In the genomic region with DNA sequence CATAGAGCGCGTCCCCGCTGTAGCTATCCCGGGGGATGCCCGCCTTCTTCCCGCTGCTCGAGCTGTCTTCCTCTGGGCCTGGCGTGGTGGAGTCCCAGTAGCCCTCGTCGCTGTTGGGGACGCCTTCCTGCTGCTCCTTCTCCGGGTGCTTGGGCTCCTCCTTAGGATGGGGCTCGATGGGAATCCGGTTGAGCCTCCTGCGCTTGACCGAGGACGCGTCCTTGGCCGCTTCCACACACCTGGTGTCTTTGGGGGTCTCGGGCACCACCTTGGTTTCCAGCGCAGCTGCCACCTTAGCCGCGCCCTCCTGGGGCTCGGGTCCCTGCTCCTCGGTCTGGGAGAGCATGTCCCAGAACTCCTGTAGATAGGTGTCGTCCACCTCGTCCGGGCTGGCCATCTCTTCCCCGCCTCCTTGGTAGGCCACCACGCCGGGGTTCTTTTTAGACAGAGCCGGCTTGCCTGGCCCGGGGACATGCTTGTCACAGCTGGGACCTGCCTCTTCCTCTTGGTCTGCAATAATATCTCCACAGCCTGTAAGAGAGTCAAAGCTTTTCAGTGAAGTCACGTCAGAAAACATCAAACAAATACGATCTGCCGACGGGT, we compare ENCODE assay signal across 14 cellular contexts. TPM values are rescaled to one million over a fixed set of nuclear protein-coding genes. Genes with fewer than 3 reads are reported as not detected.
A peak's percentile ranks its signal among the peaks of the same experiment; 100 is the strongest.
DNase-seq lines count a peak whose midpoint lies in the region; ATAC-seq and TF ChIP-seq lines count a peak whose summit lies in the region.
"Had no signal": no experiment of that assay in that cellular context is flagged by ENCODE, and none has a peak within 500 bp of the region (broad histone marks: within the 10 kb centered on the region; RNA-seq: fewer than 3 reads in every experiment).

No MANE protein-coding gene starts in this region.

- H2BK5ac ChIP-seq in neuronal stem cell (ENCODE audit: low read length): no peak overlapping the region

- no peak overlapping the region for H3K9ac ChIP-seq in neuronal stem cell (ENCODE audit: low read depth, low read length, poor library complexity)

- H3K36me3 Mint-ChIP-seq in glutamatergic neuron (ENCODE audit: unreplicated experiment): peaks cover 5% of the 10 kb centered on the region

- WGBS in neuronal stem cell (ENCODE audit: extremely low coverage in 2 of 2, insufficient read length in 2 of 2, insufficient replicate concordance in 1 of 2), 2 donors: no CpG with 5 or more reads among the region's 37 CpGs

- no peak overlapping the region for H4K8ac ChIP-seq in neuronal stem cell (ENCODE audit: low read depth, low read length)

- H2BK120ac ChIP-seq in neuronal stem cell (ENCODE audit: low read depth, low read length): no peak overlapping the region

- peaks cover 16% of the 10 kb centered on the region for H3K4me1 Mint-ChIP-seq in glutamatergic neuron (ENCODE audit: low read depth, unreplicated experiment)

- H3K27ac ChIP-seq in neuronal stem cell (replicated peaks; ENCODE audit: low read length) (no peak overlapping the region), gastrocnemius medialis (no peak overlapping the region)

- peaks cover 17% of the 10 kb centered on the region for H3K27me3 Mint-ChIP-seq in glutamatergic neuron (ENCODE audit: unreplicated experiment)

- H3K4me1 ChIP-seq in neuronal stem cell (ENCODE audit: control insufficient read depth in 2 of 2, insufficient read depth in 1 of 2, low read depth in 1 of 2, low read length in 2 of 2): peaks cover 4 to 5% of the 10 kb centered on the region in 2 donors
- no peaks in the 10 kb centered on the region for H3K4me1 ChIP-seq in gastrocnemius medialis

- peak overlapping the region; percentile 59 for H3K23ac ChIP-seq in neuronal stem cell (ENCODE audit: low read depth, low read length, poor library complexity)

- TF ChIP-seq CTCF in glutamatergic neuron (IDR thresholded peaks at IDR 0.05; ENCODE audit: partially characterized antibody, unreplicated experiment) (no peak), gastrocnemius medialis (IDR thresholded peaks at IDR 0.05 in 4 of 5, conservative IDR thresholded peaks at IDR 0.05 in 1 of 5) (no peak)

- no peaks in the 10 kb centered on the region for H3K79me1 ChIP-seq in neuronal stem cell (ENCODE audit: low read depth, low read length)

- no peak overlapping the region for H3K4ac ChIP-seq in neuronal stem cell (ENCODE audit: low read length)

- H3K36me3 ChIP-seq in neuronal stem cell (replicated peaks in 1 of 2; ENCODE audit: control insufficient read depth in 2 of 2, insufficient read depth in 2 of 2, low read length in 2 of 2): no peaks in the 10 kb centered on the region
- no peaks in the 10 kb centered on the region for H3K36me3 ChIP-seq in gastrocnemius medialis

- no peak for ATAC-seq in gastrocnemius medialis
- ATAC-seq: GM12878 had no signal

- no peak for TF ChIP-seq POLR2A in gastrocnemius medialis (IDR thresholded peaks at IDR 0.05)

- in situ Hi-C loops in gastrocnemius medialis (cut with MboI; ENCODE audit: low sequenced_read_pairs in 4 of 4): no loop called here

- H2BK15ac ChIP-seq in neuronal stem cell (ENCODE audit: low read length): peak overlapping the region; percentile 39

- H3K27ac Mint-ChIP-seq in glutamatergic neuron (ENCODE audit: unreplicated experiment): no peak overlapping the region

- peaks cover 16 to 31% (median 24%) of the 10 kb centered on the region in 3 experiments for H3K27me3 ChIP-seq in neuronal stem cell (ENCODE audit: control insufficient read depth in 3 of 3, insufficient read depth in 3 of 3, low read depth in 1 of 3, low read length in 3 of 3)
- H3K27me3 ChIP-seq in gastrocnemius medialis: peaks cover 29 to 45% (median 41%) of the 10 kb centered on the region in 3 donors

- peak overlapping the region; percentile 97 for H3K4me2 ChIP-seq in neuronal stem cell (ENCODE audit: insufficient read depth, low read length, poor library complexity, severe bottlenecking)

- H3K14ac ChIP-seq in neuronal stem cell (ENCODE audit: low read length): no peak overlapping the region

- intact Hi-C loops in gastrocnemius medialis (cut with DNase I; ENCODE audit: low total_unique reads): no loop called here

- peak overlapping the region; percentile 36 for H3K18ac ChIP-seq in neuronal stem cell (ENCODE audit: low read length)

- no peak overlapping the region for H4K91ac ChIP-seq in neuronal stem cell (ENCODE audit: low read depth, low read length, poor library complexity)

- peak overlapping the region; percentile 81 for H3K4me3 Mint-ChIP-seq in glutamatergic neuron (ENCODE audit: unreplicated experiment)

- no peak overlapping the region for H2BK12ac ChIP-seq in neuronal stem cell (ENCODE audit: low read length)

- H3K4me3 ChIP-seq in neuronal stem cell (ENCODE audit: low read length in 2 of 2) (peak overlapping the region in 1 of 2 donors; percentile 81), gastrocnemius medialis (no peak overlapping the region)
- H3K4me3 ChIP-seq: GM12878 had no signal

- peak overlapping the region; percentile 39 for H2AK5ac ChIP-seq in neuronal stem cell (ENCODE audit: low read depth, low read length)

- H3K9me3 Mint-ChIP-seq in glutamatergic neuron (ENCODE audit: unreplicated experiment): peaks cover 13% of the 10 kb centered on the region

- H3K9me3 ChIP-seq in neuronal stem cell (replicated peaks in 1 of 2; ENCODE audit: control insufficient read depth in 2 of 2, insufficient read depth in 1 of 2, low read depth in 1 of 2, low read length in 2 of 2) (peaks cover 6 to 19% of the 10 kb centered on the region in 2 donors), gastrocnemius medialis (no peaks in the 10 kb centered on the region)

- peak overlapping the region; percentile 83 for H2AFZ ChIP-seq in neuronal stem cell (ENCODE audit: low read length)

- peak; percentile 43 for DNase-seq in ELF-1 (ENCODE audit: low read depth, low spot score)
- DNase-seq in NCI-H146 treated with DMSO at 0.1 percent for 48 hours (lab: John Stamatoyannopoulos, UW; ENCODE audit: unreplicated experiment): peak; percentile 34
- DNase-seq in glutamatergic neuron: no peak
- DNase-seq in neuronal stem cell (ENCODE audit: low spot score): no peak
- DNase-seq in gastrocnemius medialis: no peak
- no peak for DNase-seq in activated CD4-positive, CD25-positive, alpha-beta regulatory T cell treated with anti-CD3 and anti-CD28 coated beads, Interleukin-2, amount 50 U/mL, for 72 hours
- no peak for DNase-seq in NOMO-1 treated with dmso at 0.1 percent for 144 hours (lab: John Stamatoyannopoulos, UW; ENCODE audit: unreplicated experiment)
- no peak for DNase-seq in stimulated activated CD4-positive, alpha-beta T cell treated with anti-CD3 and anti-CD28 coated beads, Interleukin-2, amount 100 ng/mL, for 24 hours
- DNase-seq: DMS79, mammary epithelial cell, NCI-H1105, RPMI8226 had no signal

RNA-seq across cellular contexts. Expression of gene AMER2, which starts 2.0 kb away (rescaled TPM):
- total RNA-seq in glutamatergic neuron (ENCODE audit: unreplicated experiment) (1.5 TPM), gastrocnemius medialis (under 1 TPM in 3 of 4 donors, not detected in 1; 0.10 to 0.87 (median 0.27) TPM)
- polyA plus RNA-seq in neuronal stem cell (2013, experiment 1 of 2): 0.35 TPM
- 0.32 TPM for polyA plus RNA-seq in neuronal stem cell (2013, experiment 2 of 2)
- total RNA-seq: chondrocyte, mammary epithelial cell had no signal
- polyA plus RNA-seq: mammary epithelial cell had no signal

Comparison
In these comparisons a context has a peak if more than half of its experiments do, and no peak if none do; other contexts are left out.
1. DNase-seq: peak in ELF-1 (single experiment) and NCI-H146 treated with DMSO at 0.1 percent for 48 hours (single experiment); none in glutamatergic neuron (single experiment), neuronal stem cell (single experiment), gastrocnemius medialis (0 of 2), activated CD4-positive, CD25-positive, alpha-beta regulatory T cell treated with anti-CD3 and anti-CD28 coated beads, Interleukin-2, amount 50 U/mL, for 72 hours (single experiment), NOMO-1 treated with dmso at 0.1 percent for 144 hours (single experiment) and stimulated activated CD4-positive, alpha-beta T cell treated with anti-CD3 and anti-CD28 coated beads, Interleukin-2, amount 100 ng/mL, for 24 hours (0 of 2).